22 cellular contexts compared by ENCODE assay signal in the genomic region with DNA sequence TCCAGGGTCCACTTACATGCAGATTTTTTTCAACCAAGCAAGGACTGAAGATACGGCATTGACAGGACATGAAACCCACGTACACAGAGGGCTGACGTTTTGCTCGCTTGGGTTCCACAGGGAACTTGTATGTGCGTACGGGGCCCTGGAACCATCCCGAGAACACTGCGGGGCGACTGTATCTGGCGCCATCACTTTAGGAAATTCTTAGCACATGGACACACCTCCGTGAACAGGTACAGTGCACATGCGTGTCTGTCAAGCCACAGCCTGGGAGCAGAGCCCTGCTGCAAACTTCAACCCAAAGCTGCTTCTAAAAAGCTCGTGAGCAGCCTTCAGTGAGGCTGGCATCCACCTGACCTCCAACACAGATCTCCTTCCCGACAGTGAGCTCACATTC.
"Had no signal": no experiment of that assay in that cellular context is flagged by ENCODE, and none has a peak within 500 bp of the region (broad histone marks: within the 10 kb centered on the region; RNA-seq: fewer than 3 reads in every experiment).

No MANE protein-coding gene starts in this region.

- H3K9me3 ChIP-seq: MG63 had no signal

- H3K27me3 Mint-ChIP-seq: activated B cell treated with CpG ODN at 0.5 μM for 24 hours; activated CD4-positive, alpha-beta T cell treated with anti-CD3 and anti-CD28 coated beads, Interleukin-2, amount 10 ng/mL, durations not matched to agents 24 days and 14 days; activated CD8-positive, alpha-beta memory T cell treated with anti-CD3 and anti-CD28 coated beads, Interleukin-2, amount 10 ng/mL, durations not matched to agents 7 days and 5 days; activated naive CD8-positive, alpha-beta T cell; activated T-helper 17 cell treated with anti-CD3 and anti-CD28 coated beads, Interleukin-2, amount 50 U/mL, for 72 hours had no signal

- H3K4me3 Mint-ChIP-seq: activated B cell treated with CpG ODN at 0.5 μM for 24 hours; activated CD4-positive, alpha-beta T cell treated with anti-CD3 and anti-CD28 coated beads, Interleukin-2, amount 10 ng/mL, durations not matched to agents 24 days and 14 days; activated CD8-positive, alpha-beta memory T cell treated with anti-CD3 and anti-CD28 coated beads, Interleukin-2, amount 10 ng/mL, durations not matched to agents 7 days and 5 days; activated naive CD4-positive, alpha-beta T cell treated with anti-CD3 and anti-CD28 coated beads for 36 hours; activated naive CD8-positive, alpha-beta T cell; activated T-cell treated with anti-CD3 and anti-CD28 coated beads, Interleukin-2, amount 50 U/mL, for 4 hours; activated T-helper 17 cell treated with anti-CD3 and anti-CD28 coated beads, Interleukin-2, amount 50 U/mL, for 72 hours; brain; T-helper 1 cell treated with Interleukin-12 subunit alpha and Interleukin-12 subunit beta and Interleukin-4 antibody, amounts not matched to agents 30 μg/mL and 1 μg/mL, for 36 hours had no signal

- H3K36me3 Mint-ChIP-seq: activated naive CD8-positive, alpha-beta T cell had no signal

- H3K27me3 ChIP-seq: MG63 had no signal

- H3K9me3 Mint-ChIP-seq: activated B cell treated with CpG ODN at 0.5 μM for 24 hours; activated CD4-positive, alpha-beta T cell treated with anti-CD3 and anti-CD28 coated beads, Interleukin-2, amount 10 ng/mL, durations not matched to agents 24 days and 14 days; activated naive CD4-positive, alpha-beta T cell treated with anti-CD3 and anti-CD28 coated beads for 36 hours; activated T-cell treated with anti-CD3 and anti-CD28 coated beads, Interleukin-2, amount 50 U/mL, for 4 hours; activated T-helper 17 cell treated with anti-CD3 and anti-CD28 coated beads, Interleukin-2, amount 50 U/mL, for 72 hours; brain; T-helper 1 cell treated with Interleukin-12 subunit alpha and Interleukin-12 subunit beta and Interleukin-4 antibody, amounts not matched to agents 30 μg/mL and 1 μg/mL, for 36 hours had no signal

- DNase-seq: activated B cell treated with CpG ODN at 0.5 μM for 24 hours; activated CD4-positive, alpha-beta T cell treated with anti-CD3 and anti-CD28 coated beads for 1 hour; activated CD4-positive, alpha-beta T cell treated with anti-CD3 and anti-CD28 coated beads, Interleukin-2, amount 10 ng/mL, durations not matched to agents 24 days and 14 days; activated CD4-positive, alpha-beta T cell treated with anti-CD3 and anti-CD28 coated beads, Interleukin-2, amount 50 U/mL, for 48 hours; activated CD8-positive, alpha-beta memory T cell treated with anti-CD3 and anti-CD28 coated beads, Interleukin-2, amount 10 ng/mL, durations not matched to agents 7 days and 5 days; activated gamma-delta T cell; activated naive CD4-positive, alpha-beta T cell treated with anti-CD3 and anti-CD28 coated beads for 36 hours; activated T-cell treated with anti-CD3 and anti-CD28 coated beads, Interleukin-2, amount 50 U/mL, for 4 hours; amygdala; MG63; MV-4-11; NCI-H1092 treated with DMSO at 0.1 percent for 48 hours; NCI-H1417 treated with DMSO at 0.1 percent for 48 hours; NCI-H1694; NCI-H2029 treated with DMSO at 0.1 percent for 48 hours; NCI-H446; NCI-H524; SHP77 treated with DMSO at 0.1 percent for 48 hours had no signal

- ATAC-seq: activated CD8-positive, alpha-beta memory T cell treated with anti-CD3 and anti-CD28 coated beads, Interleukin-2, amount 10 ng/mL, durations not matched to agents 7 days and 5 days; activated T-cell treated with anti-CD3 and anti-CD28 coated beads, Interleukin-2, amount 50 U/mL, for 4 hours; activated T-helper 17 cell treated with anti-CD3 and anti-CD28 coated beads, Interleukin-2, amount 50 U/mL, for 72 hours had no signal

- H3K27ac Mint-ChIP-seq: activated B cell treated with CpG ODN at 0.5 μM for 24 hours; activated CD4-positive, alpha-beta T cell treated with anti-CD3 and anti-CD28 coated beads, Interleukin-2, amount 10 ng/mL, durations not matched to agents 24 days and 14 days; activated CD8-positive, alpha-beta memory T cell treated with anti-CD3 and anti-CD28 coated beads, Interleukin-2, amount 10 ng/mL, durations not matched to agents 7 days and 5 days; activated naive CD4-positive, alpha-beta T cell treated with anti-CD3 and anti-CD28 coated beads for 36 hours; activated naive CD8-positive, alpha-beta T cell; activated T-helper 17 cell treated with anti-CD3 and anti-CD28 coated beads, Interleukin-2, amount 50 U/mL, for 72 hours; T-helper 1 cell treated with Interleukin-12 subunit alpha and Interleukin-12 subunit beta and Interleukin-4 antibody, amounts not matched to agents 30 μg/mL and 1 μg/mL, for 36 hours had no signal

- H3K36me3 ChIP-seq: MG63 had no signal

- H3K4me3 ChIP-seq: MG63 had no signal
